In genomic region chr4:108012382-108012781, GRCh38 we compare ENCODE assay signal across 6 cellular contexts. TPM values are rescaled to one million over a fixed set of nuclear protein-coding genes. Genes with fewer than 3 reads are reported as not detected.
DNase-seq lines count a peak whose midpoint lies in the region; ATAC-seq, FAIRE-seq and TF ChIP-seq lines count a peak whose summit lies in the region.
"Not testable (repeated sequence)": the region's sequence is repeated elsewhere in the genome, so short reads cannot be mapped to it uniquely, and the experiment has no call there.

No MANE protein-coding gene starts in this region.

- not testable (repeated sequence) for FAIRE-seq in bronchial epithelial cell (lab: Jason Lieb, UNC)
- peak; percentile 51 for FAIRE-seq in islet of Langerhans (lab: Jason Lieb, UNC)

- H3K27ac ChIP-seq in CD8-positive, alpha-beta T cell (ENCODE audit: low read depth, low read length); GM23338 (ENCODE audit: low read depth): not testable (repeated sequence)
- H3K27ac ChIP-seq in epithelial cell of prostate (peak overlapping the region; percentile 13), gastrocnemius medialis (peak overlapping the region in 3 of 4 donors; percentile 88 to 96 (median 89))

- POLR2A ChIA-PET in CD8-positive, alpha-beta T cell (lab: Charles Lee): not testable (repeated sequence)

- H2AFZ ChIP-seq in GM23338: not testable (repeated sequence)

- not testable (repeated sequence) for H3K9me3 Mint-ChIP-seq in CD8-positive, alpha-beta T cell; GM23338

- not testable (repeated sequence) for H3K36me3 ChIP-seq in CD8-positive, alpha-beta T cell (ENCODE audit: insufficient read depth, low read length); bronchial epithelial cell (ENCODE audit: control insufficient read depth, insufficient read depth, low read length)
- H3K36me3 ChIP-seq in GM23338 (ENCODE audit: insufficient read depth) (peaks cover 28% of the 10 kb centered on the region; the same call in 1 of the 2 replicates), gastrocnemius medialis (peaks cover 0 to 15% of the 10 kb centered on the region in 2 donors)

- H4K20me1 ChIP-seq in GM23338 (replicated peaks; ENCODE audit: insufficient read depth): not testable (repeated sequence)

- intact Hi-C loops in CD8-positive, alpha-beta T cell (cut with DNase I, micrococcal nuclease); gastrocnemius medialis (cut with DNase I; ENCODE audit: low total_unique reads): not testable (repeated sequence)

- H3K9me3 ChIP-seq in CD8-positive, alpha-beta T cell (ENCODE audit: low read length); gastrocnemius medialis: not testable (repeated sequence)

- H3K4me2 ChIP-seq in GM23338: not testable (repeated sequence)

- not testable (repeated sequence) for DNase-seq in CD8-positive, alpha-beta T cell; epithelial cell of prostate (ENCODE audit: low read depth, low spot score); gastrocnemius medialis
- DNase-seq in GM23338 (ENCODE audit: low spot score) (peak; percentile 5), bronchial epithelial cell (ENCODE audit: low read depth) (peak; percentile 64)

- not testable (repeated sequence) for H3F3A ChIP-seq in GM23338 (replicated peaks; ENCODE audit: low read depth)

- not testable (repeated sequence) for H3K9me2 ChIP-seq in GM23338 (ENCODE audit: insufficient read depth)

- H3K4me1 Mint-ChIP-seq in CD8-positive, alpha-beta T cell (ENCODE audit: low read depth); GM23338: not testable (repeated sequence)

- not testable (repeated sequence) for ATAC-seq in CD8-positive, alpha-beta T cell; GM23338; gastrocnemius medialis

- H3K4me1 ChIP-seq in CD8-positive, alpha-beta T cell (ENCODE audit: insufficient read depth, low read length); GM23338 (ENCODE audit: insufficient read depth): not testable (repeated sequence)
- H3K4me1 ChIP-seq in gastrocnemius medialis: peaks cover 44 to 50% of the 10 kb centered on the region in 2 donors

- not testable (repeated sequence) for H3K4me3 Mint-ChIP-seq in CD8-positive, alpha-beta T cell; GM23338

- TF ChIP-seq CTCF in CD8-positive, alpha-beta T cell (IDR thresholded peaks at IDR 0.05); GM23338 (conservative IDR thresholded peaks at IDR 0.05; ENCODE audit: low read depth in 2 of 2); bronchial epithelial cell (IDR thresholded peaks at IDR 0.05; ENCODE audit: insufficient read depth, low read length, severe bottlenecking); gastrocnemius medialis (IDR thresholded peaks at IDR 0.05 in 4 of 5, conservative IDR thresholded peaks at IDR 0.05 in 1 of 5): not testable (repeated sequence)

- peak overlapping the region; percentile 61 for H3K27ac Mint-ChIP-seq in CD8-positive, alpha-beta T cell
- not testable (repeated sequence) for H3K27ac Mint-ChIP-seq in GM23338

- CTCF ChIA-PET in CD8-positive, alpha-beta T cell (lab: Charles Lee): interaction anchor here (1.3 kb wide), 1 partner anchor 560 kb away, joined by 4 read pairs; no protein-coding TSS in a partner anchor

- H3K79me2 ChIP-seq in GM23338 (replicated peaks; ENCODE audit: insufficient read depth): peaks cover 16% of the 10 kb centered on the region

- in situ Hi-C loops in gastrocnemius medialis (cut with MboI; ENCODE audit: low sequenced_read_pairs in 4 of 4): loop anchor here in 2 of 4 donors (10.0 kb wide), 1 partner anchor 562 kb away; no protein-coding TSS in a partner anchor

- TF ChIP-seq POLR2A in gastrocnemius medialis (IDR thresholded peaks at IDR 0.05): not testable (repeated sequence)

- H3K27me3 Mint-ChIP-seq in CD8-positive, alpha-beta T cell (ENCODE audit: low read depth); GM23338 (ENCODE audit: insufficient read depth, low read depth, poor library complexity): not testable (repeated sequence)

- not testable (repeated sequence) for H3K4me3 ChIP-seq in CD8-positive, alpha-beta T cell (ENCODE audit: low read depth, low read length); GM23338; bronchial epithelial cell (ENCODE audit: low read depth, low read length); gastrocnemius medialis

- H3K36me3 Mint-ChIP-seq in CD8-positive, alpha-beta T cell: peaks cover 61% of the 10 kb centered on the region
- H3K36me3 Mint-ChIP-seq in GM23338 (ENCODE audit: low read depth): peaks cover 66% of the 10 kb centered on the region

- not testable (repeated sequence) for H3K27me3 ChIP-seq in CD8-positive, alpha-beta T cell (ENCODE audit: insufficient read depth, low read length); GM23338 (ENCODE audit: insufficient read depth); bronchial epithelial cell (ENCODE audit: control insufficient read depth, insufficient read depth, low read length); gastrocnemius medialis

RNA-seq across cellular contexts. Expression of gene HADH, which starts 22.7 kb away (rescaled TPM):
- 10 to 100 TPM in 1 of 2 experiments, 1 to 10 TPM in 1; 9.6 to 10.9 TPM for total RNA-seq in CD8-positive, alpha-beta T cell
- total RNA-seq in GM23338 (2014; rRNA removed; shearing (Covaris generic)): 37.7 and 39.1 TPM in 2 replicates
- 37.9 and 39.2 TPM in 2 replicates for polyA plus RNA-seq in GM23338 (2016; fragmentation: Nextera tagmentation; extraction: Ambion mirVana)
- total RNA-seq in bronchial epithelial cell (7.1 and 9.1 TPM in 2 replicates), gastrocnemius medialis (100 to 1,000 TPM in 2 of 4 donors, 10 to 100 TPM in 2; 78.0 to 137 (median 105) TPM)
